In the genomic region with DNA sequence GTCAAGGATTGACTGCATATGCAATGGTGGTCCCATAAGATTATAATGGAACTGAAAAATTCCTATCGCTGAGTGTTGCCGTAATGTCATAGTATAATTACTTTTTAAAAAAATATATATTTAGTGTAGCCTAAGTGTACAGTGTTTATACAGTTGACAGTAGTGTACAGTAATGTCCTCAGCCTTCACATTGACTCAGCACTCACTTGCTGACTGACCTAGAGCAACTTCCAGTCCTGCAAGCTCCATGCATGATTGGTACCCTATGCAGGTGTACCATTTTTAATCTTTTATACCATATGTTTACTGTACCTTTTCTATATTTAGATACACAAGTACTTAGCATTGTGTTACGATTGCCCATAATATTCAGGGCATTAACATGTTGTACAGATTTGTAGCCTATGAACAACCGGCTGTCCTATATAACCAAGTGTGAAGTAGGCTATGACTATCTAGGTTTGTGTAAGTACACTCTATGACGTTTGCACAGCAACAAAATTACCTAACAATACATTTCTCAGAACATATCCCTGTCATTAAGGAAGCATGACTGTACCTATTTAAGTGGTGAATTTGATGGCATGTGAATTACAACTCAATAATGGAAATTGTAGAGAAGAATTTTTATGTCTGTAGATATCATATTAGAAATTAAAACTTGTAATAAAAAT, we compare ENCODE assay signal across 18 cellular contexts. TPM values are rescaled to one million over a fixed set of nuclear protein-coding genes. Genes with fewer than 3 reads are reported as not detected.
DNase-seq lines count a peak whose midpoint lies in the region; ATAC-seq and TF ChIP-seq lines count a peak whose summit lies in the region.
"Had no signal": no experiment of that assay in that cellular context is flagged by ENCODE, and none has a peak within 500 bp of the region (broad histone marks: within the 10 kb centered on the region; RNA-seq: fewer than 3 reads in every experiment).

No MANE protein-coding gene starts in this region.

- no TSS peak for BruUV-seq in OCI-LY7 (replicated peaks; lab: Mats Ljungman, UMichigan)

- no peaks in the 10 kb centered on the region for H4K20me1 ChIP-seq in OCI-LY7 (ENCODE audit: insufficient read depth, low read length)

- H3K36me3 ChIP-seq in OCI-LY7 (ENCODE audit: insufficient read depth, low read length) = no peaks in the 10 kb centered on the region
- no peaks in the 10 kb centered on the region for H3K36me3 ChIP-seq in ascending aorta

- CTCF ChIA-PET in activated naive CD4-positive, alpha-beta T cell treated with anti-CD3 and anti-CD28 coated beads for 36 hours (lab: Charles Lee) = no interaction called here
- CTCF ChIA-PET in OCI-LY7 (lab: Charles Lee; ENCODE audit: unreplicated experiment) = no interaction called here

- H3K9me3 ChIP-seq in OCI-LY7 (ENCODE audit: low read length) (no peaks in the 10 kb centered on the region), ascending aorta (no peaks in the 10 kb centered on the region)

- no peak overlapping the region for H3K27ac Mint-ChIP-seq in activated naive CD4-positive, alpha-beta T cell treated with anti-CD3 and anti-CD28 coated beads, Interleukin-2, amount 50 U/mL, for 72 hours
- H3K27ac Mint-ChIP-seq in activated naive CD4-positive, alpha-beta T cell treated with anti-CD3 and anti-CD28 coated beads for 36 hours = no peak overlapping the region
- H3K27ac Mint-ChIP-seq: CD4-positive, alpha-beta memory T cell; GM23338 had no signal

- peaks cover 61% of the 10 kb centered on the region for H3K4me1 ChIP-seq in OCI-LY7 (ENCODE audit: insufficient read depth, low read length, poor library complexity, severe bottlenecking)
- peaks cover 13 to 28% of the 10 kb centered on the region in 2 donors for H3K4me1 ChIP-seq in ascending aorta

- H3K27ac ChIP-seq in OCI-LY7 (ENCODE audit: low read depth, low read length, poor library complexity, severe bottlenecking) (no peak overlapping the region), ascending aorta (no peak overlapping the region)
- H3K27ac ChIP-seq: HL-60, KMS-11 had no signal

- no peaks in the 10 kb centered on the region for H3K9me2 ChIP-seq in OCI-LY7 (ENCODE audit: insufficient read depth, low read length)

- H3K9me3 Mint-ChIP-seq in activated naive CD4-positive, alpha-beta T cell treated with anti-CD3 and anti-CD28 coated beads, Interleukin-2, amount 50 U/mL, for 72 hours = no peaks in the 10 kb centered on the region
- no peaks in the 10 kb centered on the region for H3K9me3 Mint-ChIP-seq in activated naive CD4-positive, alpha-beta T cell treated with anti-CD3 and anti-CD28 coated beads for 36 hours
- H3K9me3 Mint-ChIP-seq: CD4-positive, alpha-beta memory T cell; GM23338 had no signal

- no peak overlapping the region for H2AFZ ChIP-seq in OCI-LY7 (ENCODE audit: low read length)
- H2AFZ ChIP-seq: GM23338 had no signal

- intact Hi-C loops in activated naive CD4-positive, alpha-beta T cell treated with anti-CD3 and anti-CD28 coated beads for 36 hours (cut with micrococcal nuclease) = no loop called here
- intact Hi-C loops in OCI-LY7 (cut with micrococcal nuclease; ENCODE audit: unreplicated experiment) (no loop called here), ascending aorta (cut with DNase I) (no loop called here)

- H3K27me3 ChIP-seq in ascending aorta = no peaks in the 10 kb centered on the region

- no peaks in the 10 kb centered on the region for H3K36me3 Mint-ChIP-seq in activated naive CD4-positive, alpha-beta T cell treated with anti-CD3 and anti-CD28 coated beads, Interleukin-2, amount 50 U/mL, for 72 hours
- peaks cover 1% of the 10 kb centered on the region for H3K36me3 Mint-ChIP-seq in activated naive CD4-positive, alpha-beta T cell treated with anti-CD3 and anti-CD28 coated beads for 36 hours (ENCODE audit: low read depth)

- peak overlapping the region; percentile 32; the same call in 1 of the 2 replicates for H3K4me2 ChIP-seq in OCI-LY7 (ENCODE audit: low read length)
- H3K4me2 ChIP-seq: KMS-11 had no signal

- no peak overlapping the region for H3K4me3 Mint-ChIP-seq in activated naive CD4-positive, alpha-beta T cell treated with anti-CD3 and anti-CD28 coated beads for 36 hours
- H3K4me3 Mint-ChIP-seq: GM23338 had no signal

- TF ChIP-seq CTCF in OCI-LY7 (conservative IDR thresholded peaks at IDR 0.05; ENCODE audit: low read length) (no peak), ascending aorta (IDR thresholded peaks at IDR 0.05) (no peak)

- no peak for TF ChIP-seq POLR2A in erythroblast (IDR thresholded peaks at IDR 0.05; ENCODE audit: low read length)

- POLR2A ChIA-PET in OCI-LY7 (lab: Charles Lee) = no interaction called here

- peaks cover 67% of the 10 kb centered on the region for H3K79me2 ChIP-seq in OCI-LY7 (ENCODE audit: insufficient read depth, low read depth, low read length)

- no peak for DNase-seq in activated naive CD4-positive, alpha-beta T cell treated with anti-CD3 and anti-CD28 coated beads, Interleukin-2, amount 50 U/mL, for 72 hours (ENCODE audit: low spot score in 2 of 2)
- DNase-seq in activated naive CD4-positive, alpha-beta T cell treated with anti-CD3 and anti-CD28 coated beads for 36 hours = no peak
- DNase-seq in OCI-LY7 (ENCODE audit: low spot score) (no peak), erythroblast (lab: John Stamatoyannopoulos, UW) (peak; percentile 9 to 26), NCI-H524 treated with DMSO at 0.1 percent for 48 hours (lab: John Stamatoyannopoulos, UW) (no peak), ascending aorta (ENCODE audit: low spot score in 2 of 2) (no peak)
- DNase-seq: ACHN; CD4-positive, alpha-beta memory T cell; DMS79; GDM1; NCI-H1105 treated with DMSO at 0.1 percent for 48 hours; NCI-H187; NCI-H2171; RPMI8226 had no signal

- no peaks in the 10 kb centered on the region for H3K27me3 Mint-ChIP-seq in activated naive CD4-positive, alpha-beta T cell treated with anti-CD3 and anti-CD28 coated beads for 36 hours (ENCODE audit: low read depth)
- H3K27me3 Mint-ChIP-seq: CD4-positive, alpha-beta memory T cell had no signal

- peak; percentile 31 to 73 for ATAC-seq in activated naive CD4-positive, alpha-beta T cell treated with anti-CD3 and anti-CD28 coated beads, Interleukin-2, amount 50 U/mL, for 72 hours
- ATAC-seq in GM19397 (IDR thresholded peaks at IDR 0.05; ENCODE audit: unreplicated experiment) = no peak
- ATAC-seq: GM23338 had no signal

- H3K4me3 ChIP-seq in OCI-LY7 (ENCODE audit: low read depth, low read length, poor library complexity, severe bottlenecking) (no peak overlapping the region), ascending aorta (no peak overlapping the region)
- H3K4me3 ChIP-seq: GM23338 had no signal

- peaks cover 72% of the 10 kb centered on the region for H3K4me1 Mint-ChIP-seq in activated naive CD4-positive, alpha-beta T cell treated with anti-CD3 and anti-CD28 coated beads for 36 hours (ENCODE audit: low read depth)

RNA-seq across cellular contexts. Expression of a gene that starts 40.9 kb away (rescaled TPM):
- 10 to 100 TPM; 31.4 to 44.2 TPM for total RNA-seq in activated naive CD4-positive, alpha-beta T cell treated with anti-CD3 and anti-CD28 coated beads, Interleukin-2, amount 50 U/mL, for 72 hours
- total RNA-seq in activated naive CD4-positive, alpha-beta T cell treated with anti-CD3 and anti-CD28 coated beads for 36 hours = 10 to 100 TPM; 31.2 to 32.1 TPM
- total RNA-seq in OCI-LY7 (2014; rRNA removed; shearing (Covaris generic)) = 37.0 and 40.6 TPM in 2 replicates
- total RNA-seq in OCI-LY7 (2022) (55.8 and 63.0 TPM in 2 replicates), ascending aorta (37.5 TPM)

Comparison
In these comparisons a context has a peak if more than half of its experiments do, and no peak if none do; other contexts are left out.
1. DNase-seq: peak in erythroblast (2 of 2); none in activated naive CD4-positive, alpha-beta T cell treated with anti-CD3 and anti-CD28 coated beads, Interleukin-2, amount 50 U/mL, for 72 hours (0 of 2), activated naive CD4-positive, alpha-beta T cell treated with anti-CD3 and anti-CD28 coated beads for 36 hours (single experiment), OCI-LY7 (single experiment), NCI-H524 treated with DMSO at 0.1 percent for 48 hours (single experiment) and ascending aorta (0 of 2).